Comparison of ENCODE assay signal across 1 cellular context in genomic region chr6:147192278-147192911, GRCh38.
A peak's percentile ranks its signal among the peaks of the same experiment; 100 is the strongest.
TF ChIP-seq lines count a peak whose summit lies in the region.

No MANE protein-coding gene starts in this region.

TF ChIP-seq in HepG2, 621 proteins besides CTCF, POLR2A, EP300 and RAD21 (continued from another document and continues in another):
- TF ChIP-seq HOXA5 (CRISPR knock-in tag; IDR thresholded peaks at IDR 0.05) (peak; percentile 98), SMC3 (IDR thresholded peaks at IDR 0.05; ENCODE audit: low read length) (no peak; the same call in 1 of the 2 replicates), RORA (CRISPR knock-in tag; IDR thresholded peaks at IDR 0.05) (no peak), YEATS2 (CRISPR knock-in tag; IDR thresholded peaks at IDR 0.05; ENCODE audit: borderline replicate concordance) (peak; percentile 45; the same call in 1 of the 2 replicates), HOXD1 (CRISPR knock-in tag; IDR thresholded peaks at IDR 0.05) (peak; percentile 80), ISL2 (CRISPR knock-in tag; IDR thresholded peaks at IDR 0.05) (peak; percentile 89), ZNF33B (CRISPR knock-in tag; IDR thresholded peaks at IDR 0.05) (0 out of 2 replicates have a peak, but pooled peaks have one; percentile 59), SCMH1 (CRISPR knock-in tag; IDR thresholded peaks at IDR 0.05; ENCODE audit: borderline replicate concordance) (no peak), ZFP1 (CRISPR knock-in tag; IDR thresholded peaks at IDR 0.05) (peak; percentile 89; the same call in 1 of the 2 replicates), JUN (CRISPR knock-in tag; IDR thresholded peaks at IDR 0.05) (0 out of 2 replicates have a peak, but pooled peaks have one; percentile 25), ZMYM3 (CRISPR knock-in tag; IDR thresholded peaks at IDR 0.05) (no peak), ZNF256 (CRISPR knock-in tag; conservative IDR thresholded peaks at IDR 0.05) (no peak), PPARG (CRISPR knock-in tag; conservative IDR thresholded peaks at IDR 0.05) (0 out of 2 replicates have a peak, but pooled peaks have one; percentile 16), CBX2 (IDR thresholded peaks at IDR 0.05; ENCODE audit: low read depth, low read length) (no peak), CBX2 (CRISPR knock-in tag; IDR thresholded peaks at IDR 0.05; ENCODE audit: low read depth) (0 out of 2 replicates have a peak, but pooled peaks have one; percentile 26), PITX1 (CRISPR knock-in tag; IDR thresholded peaks at IDR 0.05) (peak; percentile 70; the same call in 1 of the 2 replicates), ZNF790 (CRISPR knock-in tag; IDR thresholded peaks at IDR 0.05; ENCODE audit: borderline replicate concordance) (no peak), JDP2 (CRISPR knock-in tag; IDR thresholded peaks at IDR 0.05; ENCODE audit: borderline replicate concordance) (no peak), RFX5 (IDR thresholded peaks at IDR 0.05; ENCODE audit: low read depth, low read length) (no peak), POGZ (CRISPR knock-in tag; IDR thresholded peaks at IDR 0.05) (peak; percentile 85), FOSL2 (CRISPR knock-in tag; IDR thresholded peaks at IDR 0.05) (peak; percentile 89), NR2C2 (CRISPR knock-in tag; IDR thresholded peaks at IDR 0.05; ENCODE audit: borderline replicate concordance) (0 out of 2 replicates have a peak, but pooled peaks have one; percentile 55), EHMT2 (IDR thresholded peaks at IDR 0.05; ENCODE audit: borderline replicate concordance, low read depth, low read length) (peak; percentile 43; the same call in 1 of the 2 replicates), PATZ1 (CRISPR knock-in tag; IDR thresholded peaks at IDR 0.05) (peak; percentile 87; the same call in 1 of the 2 replicates), DPF2 (CRISPR knock-in tag; IDR thresholded peaks at IDR 0.05; ENCODE audit: borderline replicate concordance, low read depth) (peak; percentile 88; the same call in 1 of the 2 replicates), FOXJ3 (CRISPR knock-in tag; IDR thresholded peaks at IDR 0.05; ENCODE audit: borderline replicate concordance) (peak; percentile 99; the same call in 1 of the 2 replicates), KLF16 (CRISPR knock-in tag; IDR thresholded peaks at IDR 0.05) (peak in 1 of 2 experiments; percentile 96; a peak in 2 of 4 replicates), CREB1 (IDR thresholded peaks at IDR 0.05) (no peak), CREB1 (CRISPR knock-in tag; IDR thresholded peaks at IDR 0.05) (peak; percentile 79), SAFB2 (CRISPR knock-in tag; IDR thresholded peaks at IDR 0.05; ENCODE audit: borderline replicate concordance, low read depth) (no peak), HNF4A (CRISPR knock-in tag; IDR thresholded peaks at IDR 0.05) (peak; percentile 66), ZNF75D (CRISPR knock-in tag; IDR thresholded peaks at IDR 0.05; ENCODE audit: borderline replicate concordance) (no peak), ZNF672 (CRISPR knock-in tag; IDR thresholded peaks at IDR 0.05) (no peak), ARID5B (CRISPR knock-in tag; IDR thresholded peaks at IDR 0.05) (peak; percentile 99), ZNF552 (CRISPR knock-in tag; IDR thresholded peaks at IDR 0.05; ENCODE audit: borderline replicate concordance) (0 out of 2 replicates have a peak, but pooled peaks have one; percentile 16), MXD3 (CRISPR knock-in tag; IDR thresholded peaks at IDR 0.05) (no peak), ZNF772 (CRISPR knock-in tag; IDR thresholded peaks at IDR 0.05) (peak; percentile 69; the same call in 1 of the 2 replicates), ZBTB44 (CRISPR knock-in tag; IDR thresholded peaks at IDR 0.05) (no peak), FOXA3 (CRISPR knock-in tag; IDR thresholded peaks at IDR 0.05) (peak; percentile 100), ZNF614 (CRISPR knock-in tag; IDR thresholded peaks at IDR 0.05; ENCODE audit: borderline replicate concordance) (peak; percentile 82), KDM5A (IDR thresholded peaks at IDR 0.05; ENCODE audit: borderline replicate concordance, low read length) (no peak), ZBTB33 (CRISPR knock-in tag; IDR thresholded peaks at IDR 0.05) (peak; percentile 17; the same call in 1 of the 2 replicates)
- TF ChIP-seq, protein P1, sequence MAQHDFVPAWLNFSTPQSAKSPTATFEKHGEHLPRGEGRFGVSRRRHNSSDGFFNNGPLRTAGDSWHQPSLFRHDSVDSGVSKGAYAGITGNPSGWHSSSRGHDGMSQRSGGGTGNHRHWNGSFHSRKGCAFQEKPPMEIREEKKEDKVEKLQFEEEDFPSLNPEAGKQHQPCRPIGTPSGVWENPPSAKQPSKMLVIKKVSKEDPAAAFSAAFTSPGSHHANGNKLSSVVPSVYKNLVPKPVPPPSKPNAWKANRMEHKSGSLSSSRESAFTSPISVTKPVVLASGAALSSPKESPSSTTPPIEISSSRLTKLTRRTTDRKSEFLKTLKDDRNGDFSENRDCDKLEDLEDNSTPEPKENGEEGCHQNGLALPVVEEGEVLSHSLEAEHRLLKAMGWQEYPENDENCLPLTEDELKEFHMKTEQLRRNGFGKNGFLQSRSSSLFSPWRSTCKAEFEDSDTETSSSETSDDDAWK (CRISPR knock-in tag; IDR thresholded peaks at IDR 0.05): no peak
- TF ChIP-seq, protein P2, sequence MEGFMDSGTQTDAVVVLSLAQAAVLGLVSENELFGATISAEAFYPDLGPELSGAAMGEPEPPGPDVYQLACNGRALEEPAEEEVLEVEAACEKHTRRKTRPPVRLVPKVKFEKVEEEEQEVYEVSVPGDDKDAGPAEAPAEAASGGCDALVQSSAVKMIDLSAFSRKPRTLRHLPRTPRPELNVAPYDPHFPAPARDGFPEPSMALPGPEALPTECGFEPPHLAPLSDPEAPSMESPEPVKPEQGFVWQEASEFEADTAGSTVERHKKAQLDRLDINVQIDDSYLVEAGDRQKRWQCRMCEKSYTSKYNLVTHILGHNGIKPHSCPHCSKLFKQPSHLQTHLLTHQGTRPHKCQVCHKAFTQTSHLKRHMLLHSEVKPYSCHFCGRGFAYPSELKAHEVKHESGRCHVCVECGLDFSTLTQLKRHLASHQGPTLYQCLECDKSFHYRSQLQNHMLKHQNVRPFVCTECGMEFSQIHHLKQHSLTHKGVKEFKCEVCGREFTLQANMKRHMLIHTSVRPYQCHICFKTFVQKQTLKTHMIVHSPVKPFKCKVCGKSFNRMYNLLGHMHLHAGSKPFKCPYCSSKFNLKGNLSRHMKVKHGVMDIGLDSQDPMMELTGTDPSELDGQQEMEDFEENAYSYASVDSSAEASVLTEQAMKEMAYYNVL (CRISPR knock-in tag; IDR thresholded peaks at IDR 0.05; ENCODE audit: borderline replicate concordance): peak; percentile 38; the same call in 1 of the 2 replicates
- TF ChIP-seq, protein P3, sequence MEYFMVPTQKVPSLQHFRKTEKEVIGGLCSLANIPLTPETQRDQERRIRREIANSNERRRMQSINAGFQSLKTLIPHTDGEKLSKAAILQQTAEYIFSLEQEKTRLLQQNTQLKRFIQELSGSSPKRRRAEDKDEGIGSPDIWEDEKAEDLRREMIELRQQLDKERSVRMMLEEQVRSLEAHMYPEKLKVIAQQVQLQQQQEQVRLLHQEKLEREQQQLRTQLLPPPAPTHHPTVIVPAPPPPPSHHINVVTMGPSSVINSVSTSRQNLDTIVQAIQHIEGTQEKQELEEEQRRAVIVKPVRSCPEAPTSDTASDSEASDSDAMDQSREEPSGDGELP (IDR thresholded peaks at IDR 0.05; ENCODE audit: borderline replicate concordance, low read depth): peak; percentile 94
- TF ChIP-seq, protein P4, sequence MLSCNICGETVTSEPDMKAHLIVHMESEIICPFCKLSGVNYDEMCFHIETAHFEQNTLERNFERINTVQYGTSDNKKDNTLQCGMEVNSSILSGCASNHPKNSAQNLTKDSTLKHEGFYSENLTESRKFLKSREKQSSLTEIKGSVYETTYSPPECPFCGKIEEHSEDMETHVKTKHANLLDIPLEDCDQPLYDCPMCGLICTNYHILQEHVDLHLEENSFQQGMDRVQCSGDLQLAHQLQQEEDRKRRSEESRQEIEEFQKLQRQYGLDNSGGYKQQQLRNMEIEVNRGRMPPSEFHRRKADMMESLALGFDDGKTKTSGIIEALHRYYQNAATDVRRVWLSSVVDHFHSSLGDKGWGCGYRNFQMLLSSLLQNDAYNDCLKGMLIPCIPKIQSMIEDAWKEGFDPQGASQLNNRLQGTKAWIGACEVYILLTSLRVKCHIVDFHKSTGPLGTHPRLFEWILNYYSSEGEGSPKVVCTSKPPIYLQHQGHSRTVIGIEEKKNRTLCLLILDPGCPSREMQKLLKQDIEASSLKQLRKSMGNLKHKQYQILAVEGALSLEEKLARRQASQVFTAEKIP (CRISPR knock-in tag; IDR thresholded peaks at IDR 0.05; ENCODE audit: borderline replicate concordance): no peak
